Comparison of ENCODE assay signal across 31 cellular contexts in genomic region chr1:89878256-89878655, GRCh38.
"Had no signal": no experiment of that assay in that cellular context is flagged by ENCODE, and none has a peak within 500 bp of the region (broad histone marks: within the 10 kb centered on the region; RNA-seq: fewer than 3 reads in every experiment).

No MANE protein-coding gene starts in this region.

- H3K27me3 ChIP-seq: esophagus squamous epithelium, gastroesophageal sphincter, heart right ventricle, left lung, neutrophil, pancreas, right lobe of liver had no signal

- H3K4me2 ChIP-seq: SK-N-SH had no signal

- H3K27ac ChIP-seq: esophagus squamous epithelium, gastroesophageal sphincter, heart right ventricle, left lung, neutrophil, pancreas, right lobe of liver, thoracic aorta, VCaP had no signal

- H3K9ac ChIP-seq: SK-N-SH had no signal

- H3K36me3 Mint-ChIP-seq: stimulated activated effector memory CD8-positive, alpha-beta T cell treated with anti-CD3 and anti-CD28 coated beads, Interleukin-12 subunit alpha, Interleukin-12 subunit beta, amount 100 ng/mL, for 72 hours had no signal

- H3K27me3 Mint-ChIP-seq: activated naive CD8-positive, alpha-beta T cell; effector memory CD8-positive, alpha-beta T cell; type B pancreatic cell had no signal

- FAIRE-seq: astrocyte, keratinocyte, pancreas, small intestine had no signal

- H3K4me3 Mint-ChIP-seq: activated naive CD8-positive, alpha-beta T cell; activated T-cell treated with anti-CD3 and anti-CD28 coated beads, Interleukin-2, amount 50 U/mL, for 4 hours; effector memory CD8-positive, alpha-beta T cell; nephron; stimulated activated effector memory CD8-positive, alpha-beta T cell treated with anti-CD3 and anti-CD28 coated beads, Interleukin-12 subunit alpha, Interleukin-12 subunit beta, amount 100 ng/mL, for 72 hours; T-helper 2 cell treated with Interferon-gamma antibody and Interleukin-4, amounts not matched to agents 5 μg/mL and 100 μg/mL, for 36 hours; type B pancreatic cell had no signal

- DNase-seq: activated CD4-positive, alpha-beta T cell treated with anti-CD3 and anti-CD28 coated beads, Interleukin-2, amount 50 U/mL, for 1 hour; activated CD8-positive, alpha-beta memory T cell treated with anti-CD3 and anti-CD28 coated beads for 24 hours; activated CD8-positive, alpha-beta memory T cell treated with anti-CD3 and anti-CD28 coated beads, Interleukin-2, amount 50 U/mL, for 4 hours; activated naive CD4-positive, alpha-beta T cell; activated T-cell treated with anti-CD3 and anti-CD28 coated beads, Interleukin-2, amount 50 U/mL, for 4 hours; central memory CD4-positive, alpha-beta T cell; dermis blood vessel endothelial cell; effector memory CD8-positive, alpha-beta T cell; esophagus squamous epithelium; left lung; mammary epithelial cell; midbrain; pancreas; right lobe of liver; small intestine; stimulated activated CD4-positive, alpha-beta T cell treated with anti-CD3 and anti-CD28 coated beads, Interleukin-2, amount 100 ng/mL, for 24 hours had no signal

- H3K36me3 ChIP-seq: esophagus squamous epithelium, gastroesophageal sphincter, heart right ventricle, pancreas, right lobe of liver, thoracic aorta had no signal

- ATAC-seq: activated CD4-positive, CD25-positive, alpha-beta regulatory T cell treated with anti-CD3 and anti-CD28 coated beads, Interleukin-2, amount 50 U/mL, for 24 hours; activated T-cell treated with anti-CD3 and anti-CD28 coated beads, Interleukin-2, amount 50 U/mL, for 4 hours; effector memory CD8-positive, alpha-beta T cell; gastroesophageal sphincter; left lung; pancreas; stimulated activated effector memory CD8-positive, alpha-beta T cell treated with anti-CD3 and anti-CD28 coated beads, Interleukin-12 subunit alpha, Interleukin-12 subunit beta, amount 100 ng/mL, for 72 hours had no signal

- H3K27ac Mint-ChIP-seq: activated naive CD8-positive, alpha-beta T cell; activated T-helper 2 cell treated with anti-CD3 and anti-CD28 coated beads, Interferon-gamma antibody, Interleukin-2, Interleukin-4, amounts not matched to agents 10 μg/mL and 5 μg/mL and 100 μg/mL, durations not matched to agents 14 hours and 24 hours and 36 hours; effector memory CD8-positive, alpha-beta T cell; nephron; stimulated activated effector memory CD8-positive, alpha-beta T cell treated with anti-CD3 and anti-CD28 coated beads, Interleukin-12 subunit alpha, Interleukin-12 subunit beta, amount 100 ng/mL, for 72 hours; T-helper 2 cell treated with Interferon-gamma antibody and Interleukin-4, amounts not matched to agents 5 μg/mL and 100 μg/mL, for 36 hours; type B pancreatic cell had no signal

- H3K9me2 ChIP-seq: SK-N-SH had no signal

- H3K9me3 ChIP-seq: esophagus squamous epithelium, gastroesophageal sphincter, pancreas, right lobe of liver, thoracic aorta had no signal

- H3K4me3 ChIP-seq: esophagus squamous epithelium, gastroesophageal sphincter, heart right ventricle, left lung, pancreas, right lobe of liver, thoracic aorta had no signal

- H3K9me3 Mint-ChIP-seq: nephron had no signal

- H3K4me1 ChIP-seq: esophagus squamous epithelium, left lung had no signal
